ENCODE assay signal across 9 cellular contexts in the genomic region with DNA sequence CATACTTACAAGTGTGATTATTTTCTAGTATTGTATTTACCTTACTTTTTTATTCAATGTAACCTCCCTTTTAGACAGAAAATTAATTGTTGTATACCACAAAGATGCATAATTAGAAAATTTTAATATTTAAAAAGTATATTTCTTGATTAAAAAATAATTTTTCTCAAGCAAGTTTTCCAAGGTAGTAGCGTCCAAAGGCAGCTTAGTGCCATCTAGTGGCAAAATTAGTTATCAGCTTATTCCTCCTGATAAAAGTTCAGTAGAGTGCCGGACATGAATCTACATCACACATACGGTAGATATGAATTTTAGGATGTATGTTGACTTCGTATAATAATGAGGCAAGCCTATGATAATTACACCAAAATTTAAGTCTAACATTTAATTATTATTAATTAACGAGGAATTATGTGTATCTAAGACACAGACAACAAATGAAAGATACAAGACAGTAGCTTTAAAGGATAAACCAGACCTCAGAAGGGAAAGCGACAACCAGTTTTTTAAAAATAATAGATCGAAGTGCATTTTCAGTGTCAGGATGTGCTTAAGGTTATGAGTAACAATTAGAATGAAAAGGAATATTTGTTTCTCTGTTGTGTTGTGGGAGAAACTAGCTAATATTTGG.
DNase-seq lines count a peak whose midpoint lies in the region; ATAC-seq lines count a peak whose summit lies in the region.
"Had no signal": no experiment of that assay in that cellular context is flagged by ENCODE, and none has a peak within 500 bp of the region (broad histone marks: within the 10 kb centered on the region; RNA-seq: fewer than 3 reads in every experiment).

No MANE protein-coding gene starts in this region.

- H3K4me3 ChIP-seq in HAP-1 = no peak overlapping the region

- H3K4me1 ChIP-seq in HAP-1 = 0 out of 2 replicates have a peak, but pooled peaks cover 2% of the 10 kb centered on the region

- H3K36me3 ChIP-seq in HAP-1 (replicated peaks) = no peaks in the 10 kb centered on the region

- in situ Hi-C loops in HAP-1 (cut with MboI; ENCODE audit: low sequenced_read_pairs) = loop anchor here (10.0 to 25.0 kb wide), 2 partner anchors 275 to 697 kb away; no protein-coding TSS in a partner anchor

- H3K27me3 ChIP-seq in HAP-1 (ENCODE audit: low read depth) = peaks cover 5% of the 10 kb centered on the region

- DNase-seq in NCI-H2029 treated with DMSO at 0.1 percent for 48 hours (lab: John Stamatoyannopoulos, UW) (peak; percentile 0), NCI-H2029 (lab: John Stamatoyannopoulos, UW) (no peak), HAP-1 (ENCODE audit: low spot score in 2 of 2) (peak; percentile 18 to 59), NCI-H1930 (lab: John Stamatoyannopoulos, UW) (peak; percentile 5 to 17), astrocyte of the hippocampus (ENCODE audit: low read depth, low spot score) (peak; percentile 67), left kidney (ENCODE audit: low read depth, low spot score) (peak; percentile 65)
- DNase-seq: activated naive CD8-positive, alpha-beta T cell treated with anti-CD3 and anti-CD28 coated beads, Interleukin-2, amount 10 ng/mL, durations not matched to agents 7 days and 5 days had no signal

- ATAC-seq in GM19397 (IDR thresholded peaks at IDR 0.05; ENCODE audit: unreplicated experiment) = no peak
- no peak for ATAC-seq in HG02938 (IDR thresholded peaks at IDR 0.05; ENCODE audit: unreplicated experiment)

- no peaks in the 10 kb centered on the region for H3K9me3 ChIP-seq in HAP-1
